ENCODE assay signal across 21 cellular contexts in the genomic region with DNA sequence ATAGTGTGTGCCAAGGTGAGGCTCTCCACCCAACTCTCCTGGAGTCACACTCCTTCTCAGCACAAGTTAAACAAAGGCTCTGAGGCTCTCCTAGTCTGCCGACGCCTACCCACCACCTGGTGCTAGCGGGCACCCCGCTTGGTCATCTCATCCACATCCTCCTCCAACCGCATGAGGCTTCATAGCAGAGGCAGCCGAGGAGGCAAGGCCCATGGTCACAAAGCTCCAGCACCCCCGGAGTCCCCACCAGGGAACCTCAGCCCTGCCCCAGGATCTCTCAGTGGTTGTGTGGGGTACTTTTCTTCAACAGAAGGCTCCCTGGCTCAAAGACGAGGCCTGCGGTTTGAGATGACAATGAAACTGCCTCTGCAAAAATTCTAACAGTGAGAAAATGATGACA. TPM values are rescaled to one million over a fixed set of nuclear protein-coding genes. Genes with fewer than 3 reads are reported as not detected.
DNase-seq lines count a peak whose midpoint lies in the region; ATAC-seq and TF ChIP-seq lines count a peak whose summit lies in the region.
"Had no signal": no experiment of that assay in that cellular context is flagged by ENCODE, and none has a peak within 500 bp of the region (broad histone marks: within the 10 kb centered on the region; RNA-seq: fewer than 3 reads in every experiment).

No MANE protein-coding gene starts in this region.

- peaks cover 92% of the 10 kb centered on the region for H3K4me1 Mint-ChIP-seq in activated naive CD4-positive, alpha-beta T cell treated with anti-CD3 and anti-CD28 coated beads for 36 hours (ENCODE audit: low read depth)
- peaks cover 63% of the 10 kb centered on the region for H3K4me1 Mint-ChIP-seq in glutamatergic neuron (ENCODE audit: low read depth, unreplicated experiment)
- H3K4me1 Mint-ChIP-seq in stimulated activated memory B cell treated with anti-CD40 and anti-IgM and Interleukin-4, amounts not matched to agents 10 μg/mL and 1 μg/mL and 100 μg/mL, for 72 hours = peaks cover 97% of the 10 kb centered on the region
- H3K4me1 Mint-ChIP-seq in natural killer cell treated with Interleukin-12 subunit alpha and Interleukin-12 subunit beta and Interleukin-15 and Interleukin-18, amount 100 ng/mL, for 72 hours (ENCODE audit: low read depth in 2 of 2) = peaks cover 67 to 72% of the 10 kb centered on the region in 2 donors

- H3K4me3 Mint-ChIP-seq in activated naive CD4-positive, alpha-beta T cell treated with anti-CD3 and anti-CD28 coated beads for 36 hours = no peak overlapping the region
- no peak overlapping the region for H3K4me3 Mint-ChIP-seq in glutamatergic neuron (ENCODE audit: unreplicated experiment)
- H3K4me3 Mint-ChIP-seq in stimulated activated memory B cell treated with anti-CD40 and anti-IgM and Interleukin-4, amounts not matched to agents 10 μg/mL and 1 μg/mL and 100 μg/mL, for 72 hours = no peak overlapping the region
- no peak overlapping the region for H3K4me3 Mint-ChIP-seq in natural killer cell treated with Interleukin-12 subunit alpha and Interleukin-12 subunit beta and Interleukin-15 and Interleukin-18, amount 100 ng/mL, for 72 hours
- H3K4me3 Mint-ChIP-seq: neural crest cell had no signal

- peak overlapping the region; percentile 97 for H3K27ac ChIP-seq in RWPE2 (ENCODE audit: poor library complexity, severe bottlenecking)
- H3K27ac ChIP-seq: colonic mucosa, hepatocyte had no signal

- H3K4me3 ChIP-seq in RWPE2 (ENCODE audit: severe bottlenecking) = no peak overlapping the region
- H3K4me3 ChIP-seq: body of pancreas, colonic mucosa, hepatocyte had no signal

- peaks cover 13% of the 10 kb centered on the region for H3K36me3 Mint-ChIP-seq in activated naive CD4-positive, alpha-beta T cell treated with anti-CD3 and anti-CD28 coated beads for 36 hours (ENCODE audit: low read depth)
- H3K36me3 Mint-ChIP-seq in glutamatergic neuron (ENCODE audit: unreplicated experiment) = no peaks in the 10 kb centered on the region
- H3K36me3 Mint-ChIP-seq in stimulated activated memory B cell treated with anti-CD40 and anti-IgM and Interleukin-4, amounts not matched to agents 10 μg/mL and 1 μg/mL and 100 μg/mL, for 72 hours = peaks cover 29% of the 10 kb centered on the region
- H3K36me3 Mint-ChIP-seq in natural killer cell treated with Interleukin-12 subunit alpha and Interleukin-12 subunit beta and Interleukin-15 and Interleukin-18, amount 100 ng/mL, for 72 hours = no peaks in the 10 kb centered on the region

- CTCF ChIA-PET in activated naive CD4-positive, alpha-beta T cell treated with anti-CD3 and anti-CD28 coated beads for 36 hours (lab: Charles Lee) = interaction anchor here (1.0 kb wide), 1 partner anchor 15 kb away, joined by 3 read pairs; no protein-coding TSS in a partner anchor

- no peaks in the 10 kb centered on the region for H3K9me3 ChIP-seq in RWPE2 (ENCODE audit: severe bottlenecking)
- H3K9me3 ChIP-seq: body of pancreas, colonic mucosa had no signal

- TF ChIP-seq CTCF in RWPE2 (IDR thresholded peaks at IDR 0.05; ENCODE audit: poor library complexity, severe bottlenecking) = no peak
- TF ChIP-seq CTCF in glutamatergic neuron (IDR thresholded peaks at IDR 0.05; ENCODE audit: partially characterized antibody, unreplicated experiment) = no peak

- no peaks in the 10 kb centered on the region for H3K27me3 Mint-ChIP-seq in activated naive CD4-positive, alpha-beta T cell treated with anti-CD3 and anti-CD28 coated beads for 36 hours (ENCODE audit: low read depth)
- peaks cover 18% of the 10 kb centered on the region for H3K27me3 Mint-ChIP-seq in glutamatergic neuron (ENCODE audit: unreplicated experiment)
- no peaks in the 10 kb centered on the region for H3K27me3 Mint-ChIP-seq in stimulated activated memory B cell treated with anti-CD40 and anti-IgM and Interleukin-4, amounts not matched to agents 10 μg/mL and 1 μg/mL and 100 μg/mL, for 72 hours
- H3K27me3 Mint-ChIP-seq in natural killer cell treated with Interleukin-12 subunit alpha and Interleukin-12 subunit beta and Interleukin-15 and Interleukin-18, amount 100 ng/mL, for 72 hours = no peaks in the 10 kb centered on the region

- peaks cover 46% of the 10 kb centered on the region for H3K4me1 ChIP-seq in RWPE2 (ENCODE audit: insufficient read depth, poor library complexity, severe bottlenecking)
- H3K4me1 ChIP-seq: colonic mucosa had no signal

- no peaks in the 10 kb centered on the region for H3K9me3 Mint-ChIP-seq in activated naive CD4-positive, alpha-beta T cell treated with anti-CD3 and anti-CD28 coated beads for 36 hours
- H3K9me3 Mint-ChIP-seq in glutamatergic neuron (ENCODE audit: unreplicated experiment) = peaks cover 29% of the 10 kb centered on the region
- H3K9me3 Mint-ChIP-seq in stimulated activated memory B cell treated with anti-CD40 and anti-IgM and Interleukin-4, amounts not matched to agents 10 μg/mL and 1 μg/mL and 100 μg/mL, for 72 hours = no peaks in the 10 kb centered on the region
- H3K9me3 Mint-ChIP-seq in natural killer cell treated with Interleukin-12 subunit alpha and Interleukin-12 subunit beta and Interleukin-15 and Interleukin-18, amount 100 ng/mL, for 72 hours = no peaks in the 10 kb centered on the region
- H3K9me3 Mint-ChIP-seq: neural crest cell had no signal

- peak; percentile 38 for DNase-seq in activated naive CD4-positive, alpha-beta T cell treated with Interleukin-2 at 50 U/mL for 16 hours
- no peak for DNase-seq in activated naive CD4-positive, alpha-beta T cell treated with anti-CD3 and anti-CD28 coated beads for 36 hours
- DNase-seq in RWPE2 (ENCODE audit: low spot score) (no peak), glutamatergic neuron (no peak), NCI-H1105 treated with DMSO at 0.1 percent for 48 hours (lab: John Stamatoyannopoulos, UW) (no peak)
- no peak for DNase-seq in natural killer cell treated with Interleukin-12 subunit alpha and Interleukin-12 subunit beta and Interleukin-15 and Interleukin-18, amount 100 ng/mL, for 72 hours (ENCODE audit: low spot score)
- DNase-seq: body of pancreas, colonic mucosa, EL, KBM-7, mammary epithelial cell, MV-4-11, NCI-H2081, NCI-H524 treated with DMSO at 0.1 percent for 48 hours, retina, SW 1271 had no signal

- ATAC-seq in RWPE2 (ENCODE audit: low read depth) (no peak), GM18498 (IDR thresholded peaks at IDR 0.05; ENCODE audit: unreplicated experiment) (no peak)
- no peak for ATAC-seq in stimulated activated memory B cell treated with anti-CD40 and anti-IgM and Interleukin-4, amounts not matched to agents 10 μg/mL and 1 μg/mL and 100 μg/mL, for 72 hours
- no peak for ATAC-seq in natural killer cell treated with Interleukin-12 subunit alpha and Interleukin-12 subunit beta and Interleukin-15 and Interleukin-18, amount 100 ng/mL, for 72 hours
- ATAC-seq: body of pancreas, Right ventricle myocardium inferior had no signal

- intact Hi-C loops in activated naive CD4-positive, alpha-beta T cell treated with anti-CD3 and anti-CD28 coated beads for 36 hours (cut with micrococcal nuclease) = no loop called here

- H3K36me3 ChIP-seq in RWPE2 (ENCODE audit: low read depth) = peaks cover 11% of the 10 kb centered on the region
- H3K36me3 ChIP-seq: colonic mucosa had no signal

- no peak overlapping the region for H3K27ac Mint-ChIP-seq in activated naive CD4-positive, alpha-beta T cell treated with anti-CD3 and anti-CD28 coated beads for 36 hours
- peak overlapping the region; percentile 57 for H3K27ac Mint-ChIP-seq in glutamatergic neuron (ENCODE audit: unreplicated experiment)
- H3K27ac Mint-ChIP-seq in stimulated activated memory B cell treated with anti-CD40 and anti-IgM and Interleukin-4, amounts not matched to agents 10 μg/mL and 1 μg/mL and 100 μg/mL, for 72 hours = peak overlapping the region; percentile 59
- no peak overlapping the region for H3K27ac Mint-ChIP-seq in natural killer cell treated with Interleukin-12 subunit alpha and Interleukin-12 subunit beta and Interleukin-15 and Interleukin-18, amount 100 ng/mL, for 72 hours

- no peaks in the 10 kb centered on the region for H3K27me3 ChIP-seq in RWPE2 (ENCODE audit: insufficient read depth, poor library complexity, severe bottlenecking)
- H3K27me3 ChIP-seq: body of pancreas, colonic mucosa, hepatocyte had no signal

RNA-seq across cellular contexts. Expression of a gene that starts 43.0 kb away (rescaled TPM):
- total RNA-seq in activated naive CD4-positive, alpha-beta T cell treated with anti-CD3 and anti-CD28 coated beads for 36 hours = 10 to 100 TPM; 95.5 to 96.7 TPM
- total RNA-seq in glutamatergic neuron (ENCODE audit: unreplicated experiment) = 188 TPM
- 10 to 100 TPM; 73.0 to 90.1 TPM for total RNA-seq in natural killer cell treated with Interleukin-12 subunit alpha and Interleukin-12 subunit beta and Interleukin-15 and Interleukin-18, amount 100 ng/mL, for 72 hours

Comparison
In these comparisons a context has a peak if more than half of its experiments do, and no peak if none do; other contexts are left out.
1. H3K27ac Mint-ChIP-seq: peak in glutamatergic neuron (single experiment) and stimulated activated memory B cell treated with anti-CD40 and anti-IgM and Interleukin-4, amounts not matched to agents 10 μg/mL and 1 μg/mL and 100 μg/mL, for 72 hours (single experiment); none in activated naive CD4-positive, alpha-beta T cell treated with anti-CD3 and anti-CD28 coated beads for 36 hours (single experiment) and natural killer cell treated with Interleukin-12 subunit alpha and Interleukin-12 subunit beta and Interleukin-15 and Interleukin-18, amount 100 ng/mL, for 72 hours (0 of 2).